In the genomic region with DNA sequence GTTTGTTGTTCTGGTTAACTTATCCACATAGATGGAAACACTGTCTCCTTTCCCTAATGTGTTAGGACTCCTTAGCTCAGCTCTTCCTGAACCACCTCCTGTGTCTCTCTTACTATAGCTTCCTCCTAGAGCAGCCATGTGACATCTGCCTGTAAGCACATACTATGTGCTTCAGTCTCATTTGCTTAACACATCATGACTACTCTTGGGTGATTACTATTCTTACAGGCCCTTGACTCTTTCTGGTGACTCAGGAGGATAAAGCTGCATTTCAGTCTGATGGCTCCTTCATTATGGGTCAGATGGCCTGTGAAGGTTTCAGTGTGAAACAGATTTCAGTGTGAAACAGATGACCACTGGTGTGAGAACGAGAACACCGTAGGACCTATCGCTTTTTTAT, we compare ENCODE assay signal across 19 cellular contexts. TPM values are rescaled to one million over a fixed set of nuclear protein-coding genes. Genes with fewer than 3 reads are reported as not detected.
DNase-seq lines count a peak whose midpoint lies in the region; ATAC-seq and TF ChIP-seq lines count a peak whose summit lies in the region.
"Had no signal": no experiment of that assay in that cellular context is flagged by ENCODE, and none has a peak within 500 bp of the region (broad histone marks: within the 10 kb centered on the region; RNA-seq: fewer than 3 reads in every experiment).

No MANE protein-coding gene starts in this region.

- no peak overlapping the region for H3K4me3 Mint-ChIP-seq in CD8-positive, alpha-beta memory T cell
- H3K4me3 Mint-ChIP-seq: CD8-positive, alpha-beta T cell; effector memory CD8-positive, alpha-beta T cell had no signal

- CTCF ChIA-PET in CD8-positive, alpha-beta memory T cell (lab: Charles Lee): no interaction called here

- H3K27ac ChIP-seq in CD8-positive, alpha-beta memory T cell (ENCODE audit: low read depth, low read length): peak overlapping the region; percentile 9
- no peak overlapping the region for H3K27ac ChIP-seq in Peyer's patch
- H3K27ac ChIP-seq: breast epithelium, heart left ventricle, tibial nerve had no signal

- H3K36me3 Mint-ChIP-seq in CD8-positive, alpha-beta memory T cell: no peaks in the 10 kb centered on the region
- H3K36me3 Mint-ChIP-seq: CD8-positive, alpha-beta T cell had no signal

- peak; percentile 24 for ATAC-seq in sciatic nerve
- ATAC-seq in GM19397 (IDR thresholded peaks at IDR 0.05; ENCODE audit: unreplicated experiment): no peak
- ATAC-seq: CD8-positive, alpha-beta T cell; effector memory CD8-positive, alpha-beta T cell; HCT116; heart left ventricle had no signal

- no peaks in the 10 kb centered on the region for H3K4me1 ChIP-seq in CD8-positive, alpha-beta memory T cell (ENCODE audit: insufficient read depth, low read length)
- peaks cover 0 to 6% (median 0%) of the 10 kb centered on the region in 4 donors for H3K4me1 ChIP-seq in Peyer's patch
- H3K4me1 ChIP-seq: breast epithelium, heart left ventricle, tibial nerve had no signal

- no peaks in the 10 kb centered on the region for H3K9me3 ChIP-seq in CD8-positive, alpha-beta memory T cell (ENCODE audit: low read length)
- H3K9me3 ChIP-seq in MG63 (no peaks in the 10 kb centered on the region; the same call in 1 of the 2 replicates), Peyer's patch (no peaks in the 10 kb centered on the region)
- H3K9me3 ChIP-seq: breast epithelium, heart left ventricle, tibial nerve had no signal

- no peak for DNase-seq in CD8-positive, alpha-beta memory T cell
- DNase-seq in MG63: peak; percentile 40
- peak; percentile 74 for DNase-seq in fibroblast of mammary gland (ENCODE audit: low read depth)
- DNase-seq in sciatic nerve (ENCODE audit: low spot score): no peak
- DNase-seq in Peyer's patch: no peak
- no peak for DNase-seq in SK-N-DZ (ENCODE audit: low spot score)
- DNase-seq in NCI-H1694 (lab: John Stamatoyannopoulos, UW): no peak
- DNase-seq: CD8-positive, alpha-beta T cell; effector memory CD8-positive, alpha-beta T cell; heart left ventricle; MM.1S; SHP77; stimulated activated CD4-positive, alpha-beta T cell treated with anti-CD3 and anti-CD28 coated beads, Interleukin-2, amount 100 ng/mL, for 24 hours; stimulated activated CD8-positive, alpha-beta memory T cell treated with anti-CD3 and anti-CD28 coated beads, Interleukin-4, amount 100 ng/mL, for 48 hours had no signal

- intact Hi-C loops in sciatic nerve (cut with DNase I): no loop called here

- H3K27me3 Mint-ChIP-seq in CD8-positive, alpha-beta memory T cell: peaks cover 6 to 16% of the 10 kb centered on the region in 2 donors

- no peak for TF ChIP-seq POLR2A in Peyer's patch (IDR thresholded peaks at IDR 0.05)

- no peaks in the 10 kb centered on the region for H3K27me3 ChIP-seq in CD8-positive, alpha-beta memory T cell (ENCODE audit: insufficient read depth, low read length, poor library complexity, severe bottlenecking)
- H3K27me3 ChIP-seq in MG63 (no peaks in the 10 kb centered on the region), Peyer's patch (no peaks in the 10 kb centered on the region)
- H3K27me3 ChIP-seq: breast epithelium, tibial nerve had no signal

- POLR2A ChIA-PET in CD8-positive, alpha-beta memory T cell (lab: Charles Lee): no interaction called here

- no peaks in the 10 kb centered on the region for H3K36me3 ChIP-seq in CD8-positive, alpha-beta memory T cell (ENCODE audit: insufficient read depth, low read length)
- no peaks in the 10 kb centered on the region for H3K36me3 ChIP-seq in MG63
- no peaks in the 10 kb centered on the region for H3K36me3 ChIP-seq in Peyer's patch
- H3K36me3 ChIP-seq: breast epithelium, heart left ventricle, tibial nerve had no signal

- TF ChIP-seq CTCF in fibroblast of mammary gland (conservative IDR thresholded peaks at IDR 0.05; ENCODE audit: control insufficient read depth, insufficient read depth, low read depth, low read length) (no peak), Peyer's patch (IDR thresholded peaks at IDR 0.05) (no peak)

- H3K4me1 Mint-ChIP-seq in CD8-positive, alpha-beta memory T cell: peaks cover 0 to 1% (median 0%) of the 10 kb centered on the region in 3 donors

- no peaks in the 10 kb centered on the region for H3K9me3 Mint-ChIP-seq in CD8-positive, alpha-beta memory T cell
- H3K9me3 Mint-ChIP-seq: CD8-positive, alpha-beta T cell; effector memory CD8-positive, alpha-beta T cell had no signal

- no peak overlapping the region for H3K4me3 ChIP-seq in CD8-positive, alpha-beta memory T cell (ENCODE audit: low read length)
- H3K4me3 ChIP-seq in MG63 (no peak overlapping the region), fibroblast of mammary gland (ENCODE audit: control insufficient read depth, low read depth, low read length) (no peak overlapping the region), Peyer's patch (no peak overlapping the region)
- H3K4me3 ChIP-seq: breast epithelium, heart left ventricle, tibial nerve had no signal

- H3K27ac Mint-ChIP-seq in CD8-positive, alpha-beta memory T cell: no peak overlapping the region
- H3K27ac Mint-ChIP-seq: CD8-positive, alpha-beta T cell; effector memory CD8-positive, alpha-beta T cell had no signal

RNA-seq across cellular contexts. Expression of gene KRTAP4-2, which starts 0.3 kb away (rescaled TPM):
- not detected for total RNA-seq in CD8-positive, alpha-beta memory T cell
- polyA plus RNA-seq in CD8-positive, alpha-beta memory T cell: not detected
- total RNA-seq in MG63 (2014; rRNA removed; shearing (Covaris generic); ENCODE audit: low replicate concordance): not detected in 2 replicates
- total RNA-seq in sciatic nerve (not detected), Peyer's patch (not detected)
- not detected in 2 replicates for polyA plus RNA-seq in SK-N-DZ (2014; cell fraction: cytosol; rRNA removed)
- not detected in 2 replicates for polyA plus RNA-seq in SK-N-DZ (2014; cell fraction: nucleus; rRNA removed)
- total RNA-seq: breast epithelium; CD8-positive, alpha-beta T cell; heart left ventricle; myocyte; tibial nerve had no signal
- polyA plus RNA-seq: heart left ventricle had no signal

RNA-seq across cellular contexts. Expression of gene KRTAP4-1, which starts 6.4 kb away (rescaled TPM):
- not detected for total RNA-seq in CD8-positive, alpha-beta memory T cell
- polyA plus RNA-seq in CD8-positive, alpha-beta memory T cell: not detected
- not detected in 2 replicates for total RNA-seq in MG63 (2014; rRNA removed; shearing (Covaris generic); ENCODE audit: low replicate concordance)
- total RNA-seq in sciatic nerve: not detected
- not detected for total RNA-seq in Peyer's patch
- polyA plus RNA-seq in SK-N-DZ (2014; cell fraction: cytosol; rRNA removed): not detected in 2 replicates
- not detected in 2 replicates for polyA plus RNA-seq in SK-N-DZ (2014; cell fraction: nucleus; rRNA removed)
- total RNA-seq: breast epithelium; CD8-positive, alpha-beta T cell; heart left ventricle; myocyte; tibial nerve had no signal
- polyA plus RNA-seq: heart left ventricle had no signal

RNA-seq across cellular contexts. Expression of gene KRTAP4-3, which starts 10.3 kb away (rescaled TPM):
- not detected for total RNA-seq in CD8-positive, alpha-beta memory T cell
- polyA plus RNA-seq in CD8-positive, alpha-beta memory T cell: not detected
- total RNA-seq in MG63 (2014; rRNA removed; shearing (Covaris generic); ENCODE audit: low replicate concordance): not detected in 2 replicates
- not detected for total RNA-seq in sciatic nerve
- total RNA-seq in Peyer's patch: not detected
- not detected in 2 replicates for polyA plus RNA-seq in SK-N-DZ (2014; cell fraction: cytosol; rRNA removed)
- not detected in 2 replicates for polyA plus RNA-seq in SK-N-DZ (2014; cell fraction: nucleus; rRNA removed)
- total RNA-seq: breast epithelium; CD8-positive, alpha-beta T cell; heart left ventricle; myocyte; tibial nerve had no signal
- polyA plus RNA-seq: heart left ventricle had no signal

RNA-seq across cellular contexts. Expression of gene KRTAP9-1, which starts 11.3 kb away (rescaled TPM):
- total RNA-seq in CD8-positive, alpha-beta memory T cell: not detected
- not detected for polyA plus RNA-seq in CD8-positive, alpha-beta memory T cell
- not detected in 2 replicates for total RNA-seq in MG63 (2014; rRNA removed; shearing (Covaris generic); ENCODE audit: low replicate concordance)
- total RNA-seq in sciatic nerve (not detected), Peyer's patch (not detected)
- polyA plus RNA-seq in SK-N-DZ (2014; cell fraction: cytosol; rRNA removed): not detected in 2 replicates
- not detected in 2 replicates for polyA plus RNA-seq in SK-N-DZ (2014; cell fraction: nucleus; rRNA removed)
- total RNA-seq: breast epithelium; CD8-positive, alpha-beta T cell; heart left ventricle; myocyte; tibial nerve had no signal
- polyA plus RNA-seq: heart left ventricle had no signal

RNA-seq across cellular contexts. Expression of gene KRTAP4-4, which starts 17.8 kb away (rescaled TPM):
- not detected for total RNA-seq in CD8-positive, alpha-beta memory T cell
- polyA plus RNA-seq in CD8-positive, alpha-beta memory T cell: not detected
- total RNA-seq in MG63 (2014; rRNA removed; shearing (Covaris generic); ENCODE audit: low replicate concordance): not detected in 2 replicates
- total RNA-seq in sciatic nerve: not detected
- not detected for total RNA-seq in Peyer's patch
- polyA plus RNA-seq in SK-N-DZ (2014; cell fraction: cytosol; rRNA removed): not detected in 2 replicates
- not detected in 2 replicates for polyA plus RNA-seq in SK-N-DZ (2014; cell fraction: nucleus; rRNA removed)
- total RNA-seq: breast epithelium; CD8-positive, alpha-beta T cell; heart left ventricle; myocyte; tibial nerve had no signal
- polyA plus RNA-seq: heart left ventricle had no signal

Comparison
In these comparisons a context has a peak if more than half of its experiments do, and no peak if none do; other contexts are left out.
1. DNase-seq: peak in MG63 (single experiment) and fibroblast of mammary gland (single experiment); none in CD8-positive, alpha-beta memory T cell (0 of 5), sciatic nerve (single experiment), Peyer's patch (0 of 3), SK-N-DZ (single experiment) and NCI-H1694 (single experiment).